8 cellular contexts compared by ENCODE assay signal in the genomic region with DNA sequence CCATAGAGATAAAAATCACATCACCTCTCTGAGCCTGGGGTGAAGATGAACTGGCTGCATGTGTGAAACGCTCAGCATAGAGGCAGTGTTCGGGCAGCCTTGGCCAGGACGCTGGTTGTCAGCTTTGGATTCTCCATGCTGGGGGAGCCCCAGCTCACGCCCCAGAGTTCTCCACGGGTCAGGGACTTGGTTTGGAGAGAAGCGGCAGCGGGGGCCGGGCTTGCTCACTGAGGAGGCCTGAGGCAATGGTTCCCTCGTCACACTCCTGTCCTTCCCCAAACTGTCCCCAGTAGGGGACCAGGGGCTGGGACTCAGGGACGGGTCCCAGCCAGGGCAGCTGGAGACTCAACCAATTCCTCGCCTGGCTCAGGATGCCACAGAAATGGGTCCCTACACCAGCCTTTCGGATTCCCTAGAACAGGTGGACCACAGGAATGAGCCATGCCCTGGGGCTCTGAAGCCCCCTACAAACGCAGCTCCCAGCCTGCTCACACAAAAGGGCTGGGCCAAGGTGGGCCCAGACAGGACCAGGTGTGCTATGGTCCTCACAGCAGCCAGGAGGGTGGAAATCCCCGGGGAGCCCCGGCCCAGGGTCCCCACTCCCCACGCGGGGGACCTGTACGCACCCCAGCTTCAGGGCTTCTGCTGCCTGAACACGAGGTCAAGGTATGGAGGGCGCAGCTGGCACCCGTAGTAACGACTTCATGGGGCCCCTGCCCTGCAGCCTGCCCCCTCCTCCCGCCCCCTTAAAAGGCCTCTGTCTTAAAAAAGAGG. TPM values are rescaled to one million over a fixed set of nuclear protein-coding genes. Genes with fewer than 3 reads are reported as not detected.
DNase-seq lines count a peak whose midpoint lies in the region; FAIRE-seq and TF ChIP-seq lines count a peak whose summit lies in the region.

No MANE protein-coding gene starts in this region.

- TF ChIP-seq EP300 in tibial nerve (IDR thresholded peaks at IDR 0.05), result no peak

- no peak for DNase-seq in activated CD4-positive, alpha-beta T cell treated with anti-CD3 and anti-CD28 coated beads, Interleukin-2, amount 10 ng/mL, durations not matched to agents 7 days and 5 days
- no peak for DNase-seq in activated CD4-positive, alpha-beta T cell treated with anti-CD3 and anti-CD28 coated beads, Interleukin-2, amount 50 U/mL, for 4 hours
- DNase-seq in bronchial epithelial cell (ENCODE audit: low read depth) (no peak), lower leg skin (ENCODE audit: low spot score in 2 of 2) (peak in 1 of 2 donors; percentile 87), tibial nerve (ENCODE audit: low spot score in 2 of 2) (peak in 1 of 2 donors; percentile 13), hypothalamus (lab: John Stamatoyannopoulos, UW) (no peak), NCI-H345 (lab: John Stamatoyannopoulos, UW) (no peak), NCI-H1417 (lab: John Stamatoyannopoulos, UW) (no peak)

- CTCF ChIA-PET in activated CD4-positive, alpha-beta T cell treated with anti-CD3 and anti-CD28 coated beads, Interleukin-2, amount 10 ng/mL, durations not matched to agents 7 days and 5 days (lab: Charles Lee), result interaction anchor here (1.2 kb wide), 1 partner anchor 18 kb away, joined by 3 read pairs; a partner anchor contains a TSS

- intact Hi-C loops in lower leg skin (cut with DNase I; ENCODE audit: low total_unique reads), result no loop called here

- H3K27me3 ChIP-seq in bronchial epithelial cell (ENCODE audit: control insufficient read depth, insufficient read depth, low read length) (no peaks in the 10 kb centered on the region), tibial nerve (no peaks in the 10 kb centered on the region)

- POLR2A ChIA-PET in activated CD4-positive, alpha-beta T cell treated with anti-CD3 and anti-CD28 coated beads, Interleukin-2, amount 10 ng/mL, durations not matched to agents 7 days and 5 days (lab: Charles Lee), result no interaction called here

- H3K27me3 Mint-ChIP-seq in activated CD4-positive, alpha-beta T cell treated with anti-CD3 and anti-CD28 coated beads, Interleukin-2, amount 10 ng/mL, durations not matched to agents 7 days and 5 days, result no peaks in the 10 kb centered on the region

- no peaks in the 10 kb centered on the region for H3K36me3 Mint-ChIP-seq in activated CD4-positive, alpha-beta T cell treated with anti-CD3 and anti-CD28 coated beads, Interleukin-2, amount 10 ng/mL, durations not matched to agents 7 days and 5 days (ENCODE audit: low read depth)

- H3K4me3 Mint-ChIP-seq in activated CD4-positive, alpha-beta T cell treated with anti-CD3 and anti-CD28 coated beads, Interleukin-2, amount 10 ng/mL, durations not matched to agents 7 days and 5 days, result peak overlapping the region; percentile 63

- H3K27ac ChIP-seq in tibial nerve, result peak overlapping the region; percentile 90 to 97 (median 94)

- no peaks in the 10 kb centered on the region for H3K9me3 Mint-ChIP-seq in activated CD4-positive, alpha-beta T cell treated with anti-CD3 and anti-CD28 coated beads, Interleukin-2, amount 10 ng/mL, durations not matched to agents 7 days and 5 days

- 28 to 30% methylated on average over 11 to 21 of the region's 23 CpGs for WGBS in lower leg skin, 2 donors
- 27 to 33% methylated on average over 5 to 12 of the region's 23 CpGs for WGBS in tibial nerve, 2 donors

- FAIRE-seq in bronchial epithelial cell (lab: Jason Lieb, UNC), result no peak

- H3K4me1 Mint-ChIP-seq in activated CD4-positive, alpha-beta T cell treated with anti-CD3 and anti-CD28 coated beads, Interleukin-2, amount 10 ng/mL, durations not matched to agents 7 days and 5 days, result peaks cover 6% of the 10 kb centered on the region

- peaks cover 0 to 83% (median 68%) of the 10 kb centered on the region in 4 donors for H3K4me1 ChIP-seq in tibial nerve

- peak overlapping the region; percentile 68 for H3K27ac Mint-ChIP-seq in activated CD4-positive, alpha-beta T cell treated with anti-CD3 and anti-CD28 coated beads, Interleukin-2, amount 10 ng/mL, durations not matched to agents 7 days and 5 days

- TF ChIP-seq CTCF in bronchial epithelial cell (IDR thresholded peaks at IDR 0.05; ENCODE audit: insufficient read depth, low read length, severe bottlenecking), result no peak
- TF ChIP-seq CTCF in lower leg skin (IDR thresholded peaks at IDR 0.05), result no peak
- TF ChIP-seq CTCF in tibial nerve (IDR thresholded peaks at IDR 0.05), result no peak

- H3K4me3 ChIP-seq in bronchial epithelial cell (ENCODE audit: low read depth, low read length) (peak overlapping the region; percentile 81), lower leg skin (ENCODE audit: low read depth, poor library complexity, severe bottlenecking) (peak overlapping the region; percentile 67), tibial nerve (peak overlapping the region; percentile 74 to 99 (median 86))

- no peak for TF ChIP-seq POLR2A in lower leg skin (IDR thresholded peaks at IDR 0.05)
- no peak for TF ChIP-seq POLR2A in tibial nerve (IDR thresholded peaks at IDR 0.05)

- H3K9me3 ChIP-seq in tibial nerve, result no peaks in the 10 kb centered on the region

- H3K36me3 ChIP-seq in bronchial epithelial cell (ENCODE audit: control insufficient read depth, insufficient read depth, low read length), result peaks cover 14% of the 10 kb centered on the region
- peaks cover 0 to 12% (median 0%) of the 10 kb centered on the region in 3 donors for H3K36me3 ChIP-seq in tibial nerve

RNA-seq across cellular contexts. Expression of a gene that starts 1.4 kb away (rescaled TPM):
- 10 to 100 TPM; 22.8 to 24.6 TPM for total RNA-seq in activated CD4-positive, alpha-beta T cell treated with anti-CD3 and anti-CD28 coated beads, Interleukin-2, amount 10 ng/mL, durations not matched to agents 7 days and 5 days
- total RNA-seq in bronchial epithelial cell, result 10.5 and 13.2 TPM in 2 replicates
- 10 to 100 TPM; 33.3 to 62.6 (median 47.6) TPM for total RNA-seq in lower leg skin
- total RNA-seq in tibial nerve, result 10 to 100 TPM; 62.4 to 77.1 (median 62.9) TPM

RNA-seq across cellular contexts. Expression of a gene that starts 18.6 kb away (rescaled TPM):
- total RNA-seq in activated CD4-positive, alpha-beta T cell treated with anti-CD3 and anti-CD28 coated beads, Interleukin-2, amount 10 ng/mL, durations not matched to agents 7 days and 5 days, result 10 to 100 TPM; 25.3 to 26.4 TPM
- total RNA-seq in bronchial epithelial cell (8.4 and 9.2 TPM in 2 replicates), lower leg skin (10 to 100 TPM in 3 of 4 donors, 1 to 10 TPM in 1; 6.8 to 15.3 (median 12.4) TPM), tibial nerve (10 to 100 TPM in 3 of 4 donors, 1 to 10 TPM in 1; 9.6 to 20.1 (median 17.5) TPM)

RNA-seq across cellular contexts. Expression of a gene that starts 18.6 kb away (rescaled TPM):
- 1 to 10 TPM; 3.3 to 3.8 TPM for total RNA-seq in activated CD4-positive, alpha-beta T cell treated with anti-CD3 and anti-CD28 coated beads, Interleukin-2, amount 10 ng/mL, durations not matched to agents 7 days and 5 days
- 1.4 and 1.6 TPM in 2 replicates for total RNA-seq in bronchial epithelial cell
- total RNA-seq in lower leg skin, result 1 to 10 TPM in 2 of 4 donors, under 1 TPM in 2; 0.30 to 3.3 (median 0.89) TPM
- 1 to 10 TPM; 3.3 to 9.6 (median 5.5) TPM for total RNA-seq in tibial nerve
